2 cellular contexts compared by ENCODE assay signal in the genomic region with DNA sequence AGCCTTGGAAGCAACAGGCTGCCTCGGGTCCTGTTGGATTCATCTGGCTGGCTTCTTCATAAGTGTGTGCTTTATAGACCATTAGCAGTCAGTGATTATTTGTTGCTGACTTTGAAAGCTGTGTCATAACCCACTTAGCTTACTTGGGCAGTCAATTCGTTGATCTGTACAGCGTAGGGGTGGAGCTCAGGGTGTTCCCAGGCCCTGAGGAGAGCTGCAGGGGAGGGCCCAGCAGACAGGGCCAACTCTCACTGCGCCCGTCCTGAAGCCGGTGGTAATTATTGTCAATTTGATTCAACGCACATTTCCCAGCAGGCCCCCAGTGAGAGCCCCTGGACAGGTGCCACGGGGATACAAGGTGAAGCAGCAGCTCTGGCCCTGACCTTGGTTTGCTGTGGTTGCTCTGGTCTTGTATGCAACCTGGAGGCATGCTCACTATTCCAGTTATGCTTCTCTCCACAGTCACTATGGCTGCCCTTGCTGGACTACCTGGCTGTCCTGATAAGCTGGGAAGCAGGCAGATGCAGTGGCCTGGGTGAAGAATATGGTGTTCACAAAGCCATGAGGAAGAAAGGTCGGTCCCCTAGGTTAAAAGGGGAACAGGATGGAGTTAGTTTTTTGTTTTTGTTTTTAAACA.
TF ChIP-seq lines count a peak whose summit lies in the region.

No MANE protein-coding gene starts in this region.

TF ChIP-seq in HEK293, 187 proteins besides CTCF, POLR2A, EP300 and RAD21:
- TF ChIP-seq, protein P1, sequence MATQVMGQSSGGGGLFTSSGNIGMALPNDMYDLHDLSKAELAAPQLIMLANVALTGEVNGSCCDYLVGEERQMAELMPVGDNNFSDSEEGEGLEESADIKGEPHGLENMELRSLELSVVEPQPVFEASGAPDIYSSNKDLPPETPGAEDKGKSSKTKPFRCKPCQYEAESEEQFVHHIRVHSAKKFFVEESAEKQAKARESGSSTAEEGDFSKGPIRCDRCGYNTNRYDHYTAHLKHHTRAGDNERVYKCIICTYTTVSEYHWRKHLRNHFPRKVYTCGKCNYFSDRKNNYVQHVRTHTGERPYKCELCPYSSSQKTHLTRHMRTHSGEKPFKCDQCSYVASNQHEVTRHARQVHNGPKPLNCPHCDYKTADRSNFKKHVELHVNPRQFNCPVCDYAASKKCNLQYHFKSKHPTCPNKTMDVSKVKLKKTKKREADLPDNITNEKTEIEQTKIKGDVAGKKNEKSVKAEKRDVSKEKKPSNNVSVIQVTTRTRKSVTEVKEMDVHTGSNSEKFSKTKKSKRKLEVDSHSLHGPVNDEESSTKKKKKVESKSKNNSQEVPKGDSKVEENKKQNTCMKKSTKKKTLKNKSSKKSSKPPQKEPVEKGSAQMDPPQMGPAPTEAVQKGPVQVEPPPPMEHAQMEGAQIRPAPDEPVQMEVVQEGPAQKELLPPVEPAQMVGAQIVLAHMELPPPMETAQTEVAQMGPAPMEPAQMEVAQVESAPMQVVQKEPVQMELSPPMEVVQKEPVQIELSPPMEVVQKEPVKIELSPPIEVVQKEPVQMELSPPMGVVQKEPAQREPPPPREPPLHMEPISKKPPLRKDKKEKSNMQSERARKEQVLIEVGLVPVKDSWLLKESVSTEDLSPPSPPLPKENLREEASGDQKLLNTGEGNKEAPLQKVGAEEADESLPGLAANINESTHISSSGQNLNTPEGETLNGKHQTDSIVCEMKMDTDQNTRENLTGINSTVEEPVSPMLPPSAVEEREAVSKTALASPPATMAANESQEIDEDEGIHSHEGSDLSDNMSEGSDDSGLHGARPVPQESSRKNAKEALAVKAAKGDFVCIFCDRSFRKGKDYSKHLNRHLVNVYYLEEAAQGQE (tag by site-specific recombination; IDR thresholded peaks at IDR 0.05) = no peak
- TF ChIP-seq ZNF391 (tag by site-specific recombination; IDR thresholded peaks at IDR 0.05; ENCODE audit: borderline replicate concordance, low read depth) (no peak), ZBTB17 (tag by site-specific recombination; IDR thresholded peaks at IDR 0.05) (no peak), SCRT2 (tag by site-specific recombination; IDR thresholded peaks at IDR 0.05) (peak; percentile 77), ZNF248 (tag by site-specific recombination; IDR thresholded peaks at IDR 0.05) (no peak), GLIS1 (tag by site-specific recombination; IDR thresholded peaks at IDR 0.05) (no peak), SCRT1 (tag by site-specific recombination; IDR thresholded peaks at IDR 0.05; ENCODE audit: borderline replicate concordance) (0 out of 2 replicates have a peak, but pooled peaks have one; percentile 36), ZNF433 (tag by site-specific recombination; IDR thresholded peaks at IDR 0.05; ENCODE audit: low read depth) (no peak), ZBTB21 (tag by site-specific recombination; IDR thresholded peaks at IDR 0.05) (no peak)
- TF ChIP-seq, protein P2, sequence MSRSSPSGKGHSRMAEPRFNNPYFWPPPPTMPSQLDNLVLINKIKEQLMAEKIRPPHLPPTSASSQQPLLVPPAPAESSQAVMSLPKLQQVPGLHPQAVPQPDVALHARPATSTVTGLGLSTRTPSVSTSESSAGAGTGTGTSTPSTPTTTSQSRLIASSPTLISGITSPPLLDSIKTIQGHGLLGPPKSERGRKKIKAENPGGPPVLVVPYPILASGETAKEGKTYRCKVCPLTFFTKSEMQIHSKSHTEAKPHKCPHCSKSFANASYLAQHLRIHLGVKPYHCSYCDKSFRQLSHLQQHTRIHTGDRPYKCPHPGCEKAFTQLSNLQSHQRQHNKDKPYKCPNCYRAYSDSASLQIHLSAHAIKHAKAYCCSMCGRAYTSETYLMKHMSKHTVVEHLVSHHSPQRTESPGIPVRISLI (tag by site-specific recombination; IDR thresholded peaks at IDR 0.05) = no peak

TF ChIP-seq in K562, 482 proteins besides CTCF, POLR2A, EP300 and RAD21:
- 0 out of 2 replicates have a peak, but pooled peaks have one; percentile 9 for TF ChIP-seq TCF3 (CRISPR knock-in tag; IDR thresholded peaks at IDR 0.05)
- no peak for TF ChIP-seq DEAF1 (CRISPR knock-in tag; IDR thresholded peaks at IDR 0.05)
- 0 out of 2 replicates have a peak, but pooled peaks have one; percentile 12 for TF ChIP-seq CBFA2T3 (IDR thresholded peaks at IDR 0.05)
- no peak for TF ChIP-seq ZNF696 (CRISPR knock-in tag; conservative IDR thresholded peaks at IDR 0.05)
- TF ChIP-seq MAFF (IDR thresholded peaks at IDR 0.05; ENCODE audit: low read length) = no peak
- 0 out of 2 replicates have a peak, but pooled peaks have one; percentile 25 for TF ChIP-seq ZNF592 (IDR thresholded peaks at IDR 0.05)
- TF ChIP-seq, protein P3, sequence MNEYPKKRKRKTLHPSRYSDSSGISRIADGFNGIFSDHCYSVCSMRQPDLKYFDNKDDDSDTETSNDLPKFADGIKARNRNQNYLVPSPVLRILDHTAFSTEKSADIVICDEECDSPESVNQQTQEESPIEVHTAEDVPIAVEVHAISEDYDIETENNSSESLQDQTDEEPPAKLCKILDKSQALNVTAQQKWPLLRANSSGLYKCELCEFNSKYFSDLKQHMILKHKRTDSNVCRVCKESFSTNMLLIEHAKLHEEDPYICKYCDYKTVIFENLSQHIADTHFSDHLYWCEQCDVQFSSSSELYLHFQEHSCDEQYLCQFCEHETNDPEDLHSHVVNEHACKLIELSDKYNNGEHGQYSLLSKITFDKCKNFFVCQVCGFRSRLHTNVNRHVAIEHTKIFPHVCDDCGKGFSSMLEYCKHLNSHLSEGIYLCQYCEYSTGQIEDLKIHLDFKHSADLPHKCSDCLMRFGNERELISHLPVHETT (CRISPR knock-in tag; conservative IDR thresholded peaks at IDR 0.05 in 1 of 2, IDR thresholded peaks at IDR 0.05 in 1 of 2) = no peak
